ENCODE assay signal across 27 cellular contexts in genomic region chr9:136597141-136597885, GRCh38. TPM values are rescaled to one million over a fixed set of nuclear protein-coding genes. Genes with fewer than 3 reads are reported as not detected.
DNase-seq lines count a peak whose midpoint lies in the region; ATAC-seq, FAIRE-seq and TF ChIP-seq lines count a peak whose summit lies in the region.
"Had no signal": no experiment of that assay in that cellular context is flagged by ENCODE, and none has a peak within 500 bp of the region (broad histone marks: within the 10 kb centered on the region; RNA-seq: fewer than 3 reads in every experiment).

No MANE protein-coding gene starts in this region.

- H3K27me3 ChIP-seq in BLaER1 treated with 17β-estradiol and CSF1 and Interleukin-3, amounts not matched to agents 10 nM and 100 nM, result peaks cover 0 to 36% (median 0%) of the 10 kb centered on the region in 11 experiments; a peak in 9 of 22 replicates
- no peaks in the 10 kb centered on the region for H3K27me3 ChIP-seq in GM12878 (replicated peaks in 1 of 2; ENCODE audit: control insufficient read depth in 2 of 2, insufficient read depth in 2 of 2, low read length in 1 of 2)
- H3K27me3 ChIP-seq in suprapubic skin, result peaks cover 11% of the 10 kb centered on the region
- H3K27me3 ChIP-seq: neural progenitor cell had no signal

- in situ Hi-C loops in GM12878 (cut with MboI), result no loop called here

- RAD21 ChIA-PET in GM12878 (lab: Charles Lee; ENCODE audit: unreplicated experiment), result no interaction called here

- H3K4me3 ChIP-seq in BLaER1 treated with 17β-estradiol and CSF1 and Interleukin-3, amounts not matched to agents 10 nM and 100 nM, result no peak overlapping the region
- H3K4me3 ChIP-seq in GM12878 (no peak overlapping the region), suprapubic skin (no peak overlapping the region)
- H3K4me3 ChIP-seq: neural progenitor cell, thoracic aorta had no signal

- intact Hi-C loops in GM12878 (cut with micrococcal nuclease; ENCODE audit: unreplicated experiment), result no loop called here

- ATAC-seq in GM12878 (peak; percentile 35), esophagus mucosa (peak; percentile 34), HG02885 (IDR thresholded peaks at IDR 0.05; ENCODE audit: poor library complexity, unreplicated experiment) (no peak)
- ATAC-seq: stimulated activated memory B cell treated with anti-CD40 and anti-IgM and Interleukin-4, amounts not matched to agents 10 μg/mL and 1 μg/mL and 100 μg/mL, for 72 hours had no signal

- no peak for TF ChIP-seq POLR2A in GM12878 (IDR thresholded peaks at IDR 0.05; ENCODE audit: low read depth, low read length)
- no peak for TF ChIP-seq POLR2A in suprapubic skin (IDR thresholded peaks at IDR 0.05)

- CTCF ChIA-PET in GM12878 (lab: Yijun Ruan, JAX), result no interaction called here

- no peaks in the 10 kb centered on the region for H3K79me2 ChIP-seq in GM12878 (ENCODE audit: control insufficient read depth, insufficient read depth, low read length)

- H3K4me3 Mint-ChIP-seq in progenitor cell of endocrine pancreas (ENCODE audit: low read depth), result no peak overlapping the region
- H3K4me3 Mint-ChIP-seq: activated naive CD8-positive, alpha-beta T cell treated with anti-CD3 and anti-CD28 coated beads for 36 hours; HFFc6; neural progenitor cell; stimulated activated memory B cell treated with anti-CD40 and anti-IgM and Interleukin-4, amounts not matched to agents 10 μg/mL and 1 μg/mL and 100 μg/mL, for 72 hours had no signal

- H3K9me3 ChIP-seq in BLaER1 treated with 17β-estradiol and CSF1 and Interleukin-3, amounts not matched to agents 10 nM and 100 nM (replicated peaks in 1 of 11), result no peaks in the 10 kb centered on the region
- H3K9me3 ChIP-seq in GM12878 (replicated peaks; ENCODE audit: control insufficient read depth, insufficient read depth, low read length) (no peaks in the 10 kb centered on the region; the same call in 2 of the 3 replicates), suprapubic skin (no peaks in the 10 kb centered on the region)
- H3K9me3 ChIP-seq: thoracic aorta had no signal

- H4K20me1 ChIP-seq in BLaER1 treated with 17β-estradiol and CSF1 and Interleukin-3, amounts not matched to agents 10 nM and 100 nM, result peaks cover 0 to 3% (median 0%) of the 10 kb centered on the region in 11 experiments; a peak in 2 of 22 replicates
- no peaks in the 10 kb centered on the region for H4K20me1 ChIP-seq in GM12878 (ENCODE audit: control insufficient read depth, insufficient read depth)

- POLR2A ChIA-PET in GM12878 (lab: Charles Lee), result no interaction called here

- H3K36me3 ChIP-seq in BLaER1 treated with 17β-estradiol and CSF1 and Interleukin-3, amounts not matched to agents 10 nM and 100 nM, result no peaks in the 10 kb centered on the region
- H3K36me3 ChIP-seq in GM12878 (ENCODE audit: control insufficient read depth in 2 of 2, insufficient read depth in 2 of 2, low read length in 1 of 2) (no peaks in the 10 kb centered on the region), suprapubic skin (no peaks in the 10 kb centered on the region)
- H3K36me3 ChIP-seq: neural progenitor cell, thoracic aorta had no signal

- H3K27ac ChIP-seq in BLaER1 treated with 17β-estradiol and CSF1 and Interleukin-3, amounts not matched to agents 10 nM and 100 nM, result no peak overlapping the region
- H3K27ac ChIP-seq in GM12878 (ENCODE audit: control insufficient read depth, insufficient read depth) (no peak overlapping the region), suprapubic skin (no peak overlapping the region)
- H3K27ac ChIP-seq: C4-2B, neural progenitor cell, thoracic aorta had no signal

- peaks cover 12% of the 10 kb centered on the region for H3K27me3 Mint-ChIP-seq in progenitor cell of endocrine pancreas

- TF ChIP-seq CTCF in GM12878 (IDR thresholded peaks at IDR 0.05 in 2 of 3, conservative IDR thresholded peaks at IDR 0.05 in 1 of 3; ENCODE audit: control insufficient read depth in 2 of 3, extremely low read depth in 1 of 3, insufficient read depth in 1 of 3, low read depth in 3 of 3, low read length in 3 of 3) (no peak), progenitor cell of endocrine pancreas (IDR thresholded peaks at IDR 0.05; ENCODE audit: unreplicated experiment) (no peak), suprapubic skin (IDR thresholded peaks at IDR 0.05) (no peak)

- H3K4me1 Mint-ChIP-seq in progenitor cell of endocrine pancreas (ENCODE audit: low read depth), result peaks cover 26% of the 10 kb centered on the region
- H3K4me1 Mint-ChIP-seq: activated naive CD8-positive, alpha-beta T cell treated with anti-CD3 and anti-CD28 coated beads for 36 hours had no signal

- SMC1A ChIA-PET in GM12878 (lab: Charles Lee; ENCODE audit: uncharacterized antibody, unreplicated experiment), result no interaction called here

- WGBS in GM12878 (ENCODE audit: insufficient coverage, insufficient replicate concordance, low lambda C conversion rate, missing lambda C conversion rate), result 26% methylated on average over 13 of the region's 13 CpGs
- no CpG with 5 or more reads among the region's 13 CpGs for WGBS in suprapubic skin

- H3K9me3 Mint-ChIP-seq in progenitor cell of endocrine pancreas (ENCODE audit: low read depth), result no peaks in the 10 kb centered on the region
- H3K9me3 Mint-ChIP-seq: activated naive CD8-positive, alpha-beta T cell treated with anti-CD3 and anti-CD28 coated beads for 36 hours had no signal

- no peak for DNase-seq in GM12878 (ENCODE audit: low read depth, low spot score)
- no peak for DNase-seq in progenitor cell of endocrine pancreas (ENCODE audit: low spot score, unreplicated experiment)
- DNase-seq in COLO829 (ENCODE audit: low spot score), result no peak
- DNase-seq in NCI-H345 (lab: John Stamatoyannopoulos, UW), result no peak
- DNase-seq in suprapubic skin (ENCODE audit: low spot score in 2 of 2), result no peak
- DNase-seq: activated CD4-positive, alpha-beta T cell treated with anti-CD3 and anti-CD28 coated beads for 4 hours; activated effector memory CD4-positive, alpha-beta T cell treated with anti-CD3 and anti-CD28 coated beads, Interleukin-2, amount 50 U/mL, for 16 hours; activated naive CD8-positive, alpha-beta T cell treated with anti-CD3 and anti-CD28 coated beads for 36 hours; activated T-cell treated with anti-CD3 and anti-CD28 coated beads for 4 hours; DMS79; effector CD8-positive, alpha-beta T cell; glutamatergic neuron; HFFc6; KG1; kidney glomerular epithelial cell; NCI-H1417; NCI-H2081 treated with DMSO at 0.1 percent for 48 hours; NCI-H82; stimulated activated CD4-positive, alpha-beta T cell treated with anti-CD3 and anti-CD28 coated beads, Interleukin-4, amount 100 ng/mL, for 4 hours; T-helper 2 cell had no signal

- H3K4me1 ChIP-seq in BLaER1 treated with 17β-estradiol and CSF1 and Interleukin-3, amounts not matched to agents 10 nM and 100 nM, result peaks cover 37 to 81% (median 71%) of the 10 kb centered on the region in 10 experiments
- no peaks in the 10 kb centered on the region for H3K4me1 ChIP-seq in GM12878 (ENCODE audit: control insufficient read depth, insufficient read depth, low read length)
- peaks cover 42% of the 10 kb centered on the region for H3K4me1 ChIP-seq in suprapubic skin

- H3K36me3 Mint-ChIP-seq in progenitor cell of endocrine pancreas (ENCODE audit: insufficient read depth), result no peaks in the 10 kb centered on the region
- H3K36me3 Mint-ChIP-seq: activated naive CD8-positive, alpha-beta T cell treated with anti-CD3 and anti-CD28 coated beads for 36 hours; stimulated activated memory B cell treated with anti-CD40 and anti-IgM and Interleukin-4, amounts not matched to agents 10 μg/mL and 1 μg/mL and 100 μg/mL, for 72 hours had no signal

- TF ChIP-seq EP300 in GM12878 (IDR thresholded peaks at IDR 0.05; ENCODE audit: borderline replicate concordance in 1 of 2, control insufficient read depth in 1 of 2, low read depth in 2 of 2, low read length in 2 of 2) (no peak), suprapubic skin (IDR thresholded peaks at IDR 0.05) (no peak)

- FAIRE-seq in GM12878 (lab: Jason Lieb, UNC), result no peak

- peak overlapping the region in 1 of 11 experiments; percentile 10; a peak in 1 of 22 replicates for H3K9ac ChIP-seq in BLaER1 treated with 17β-estradiol and CSF1 and Interleukin-3, amounts not matched to agents 10 nM and 100 nM
- H3K9ac ChIP-seq in GM12878 (ENCODE audit: control insufficient read depth, insufficient read depth, low read length), result no peak overlapping the region
- H3K9ac ChIP-seq: neural progenitor cell had no signal

- peak overlapping the region in 9 of 11 experiments; percentile 16 to 99 (median 60); a peak in 17 of 22 replicates for H3K4me2 ChIP-seq in BLaER1 treated with 17β-estradiol and CSF1 and Interleukin-3, amounts not matched to agents 10 nM and 100 nM
- H3K4me2 ChIP-seq in GM12878 (ENCODE audit: control insufficient read depth, insufficient read depth), result no peak overlapping the region

- H2AFZ ChIP-seq in GM12878 (ENCODE audit: control insufficient read depth, low read depth, low read length), result no peak overlapping the region
- H2AFZ ChIP-seq: neural progenitor cell had no signal

- TF ChIP-seq RAD21 in GM12878 (IDR thresholded peaks at IDR 0.05; ENCODE audit: insufficient read depth, low read depth, low read length), result no peak

- H3K27ac Mint-ChIP-seq in progenitor cell of endocrine pancreas, result peak overlapping the region; percentile 56
- H3K27ac Mint-ChIP-seq: activated naive CD8-positive, alpha-beta T cell treated with anti-CD3 and anti-CD28 coated beads for 36 hours; HFFc6; stimulated activated memory B cell treated with anti-CD40 and anti-IgM and Interleukin-4, amounts not matched to agents 10 μg/mL and 1 μg/mL and 100 μg/mL, for 72 hours had no signal

- no TSS peak for BruUV-seq in GM12878 (replicated peaks; lab: Mats Ljungman, UMichigan)

RNA-seq across cellular contexts. Expression of gene NOTCH1, which starts 51.5 kb away (rescaled TPM):
- 114 and 132 TPM in 2 replicates for total RNA-seq in GM12878 (2013; cell fraction: nucleolus; rRNA removed)
- total RNA-seq in GM12878 (2014; rRNA removed), result 6.9 and 9.7 TPM in 2 replicates
- total RNA-seq in GM12878 (2014; rRNA removed; fragmentation: Illumina TruSeq; extraction: Trizol), result 1.8 and 2.5 TPM in 2 replicates
- total RNA-seq in GM12878 (2021), result 38.6 and 40.0 TPM in 2 replicates
- 2.6 TPM for polyA plus RNA-seq in GM12878 (2011; ENCODE audit: low read depth)
- polyA plus RNA-seq in GM12878 (2011; rRNA removed), result 1.4 TPM in 2 replicates
- 4.7 and 4.9 TPM in 2 replicates for polyA plus RNA-seq in GM12878 (2011; cell fraction: cytosol; rRNA removed)
- polyA plus RNA-seq in GM12878 (2011; cell fraction: nucleus; rRNA removed), result 31.3 and 51.1 TPM in 2 replicates
- 7.3 and 8.7 TPM in 2 replicates for polyA plus RNA-seq in GM12878 (2012)
- polyA plus RNA-seq in GM12878 (2014; fragmentation: Illumina TruSeq; extraction: Trizol), result 1.1 and 2.7 TPM in 2 replicates
- under 1 TPM; 0.02 to 0.24 TPM for polyA plus RNA-seq in GM12878 (2014; fragmentation: Nextera tagmentation; extraction: Ambion mirVana)
- 12.4 and 12.7 TPM in 2 replicates for polyA plus RNA-seq in GM12878 (2014; rRNA removed)
- 1 to 10 TPM; 4.7 to 6.8 TPM for polyA plus RNA-seq in GM12878 (2016; fragmentation: Nextera tagmentation; extraction: Ambion mirVana)
- 4.2 and 12.3 TPM in 2 replicates for polyA minus RNA-seq in GM12878 (2011; rRNA and poly(A)+ RNA removed)
- polyA minus RNA-seq in GM12878 (2011; cell fraction: cytosol; rRNA and poly(A)+ RNA removed), result 20.2 and 32.2 TPM in 2 replicates
- polyA minus RNA-seq in GM12878 (2011; cell fraction: nucleus; rRNA and poly(A)+ RNA removed), result 14.4 and 23.8 TPM in 2 replicates
- 30.6 TPM for total RNA-seq in esophagus mucosa
- total RNA-seq in progenitor cell of endocrine pancreas, result 109 and 130 TPM in 2 replicates
- 100 to 1,000 TPM in 3 of 4 donors, 10 to 100 TPM in 1; 71.0 to 160 (median 114) TPM for total RNA-seq in suprapubic skin
